Comparison of ENCODE assay signal across 19 cellular contexts in genomic region chr11:31932879-31933278, GRCh38.
"Had no signal": no experiment of that assay in that cellular context is flagged by ENCODE, and none has a peak within 500 bp of the region (broad histone marks: within the 10 kb centered on the region; RNA-seq: fewer than 3 reads in every experiment).

No MANE protein-coding gene starts in this region.

- H3K27me3 ChIP-seq: colonic mucosa, transverse colon had no signal

- DNase-seq: colonic mucosa; dermis blood vessel endothelial cell; islet precursor cell; left lung; mesenchymal stem cell; naive B cell; psoas muscle; sigmoid colon; stimulated activated CD4-positive, alpha-beta T cell treated with anti-CD3 and anti-CD28 coated beads, Interleukin-2, amount 100 ng/mL, for 24 hours; stimulated activated CD4-positive, alpha-beta T cell treated with anti-CD3 and anti-CD28 coated beads, Interleukin-4, amount 100 ng/mL, for 4 hours; stimulated activated naive B cell treated with anti-CD40 and anti-IgM and Interleukin-4, amounts not matched to agents 10 μg/mL and 1 μg/mL and 100 μg/mL, for 72 hours; stimulated activated naive CD8-positive, alpha-beta T cell treated with anti-CD3 and anti-CD28 coated beads, Interleukin-15, amount 100 ng/mL, for 72 hours; transverse colon had no signal

- H3K9me3 ChIP-seq: colonic mucosa, left lung, neutrophil, psoas muscle, sigmoid colon, thoracic aorta, transverse colon had no signal

- H3K9me3 Mint-ChIP-seq: naive B cell; nephron; stimulated activated naive B cell treated with anti-CD40 and anti-IgM and Interleukin-4, amounts not matched to agents 10 μg/mL and 1 μg/mL and 100 μg/mL, for 72 hours; stimulated activated naive CD8-positive, alpha-beta T cell treated with anti-CD3 and anti-CD28 coated beads, Interleukin-15, amount 100 ng/mL, for 72 hours had no signal

- H3K36me3 Mint-ChIP-seq: naive B cell; stimulated activated naive B cell treated with anti-CD40 and anti-IgM and Interleukin-4, amounts not matched to agents 10 μg/mL and 1 μg/mL and 100 μg/mL, for 72 hours had no signal

- H3K4me3 Mint-ChIP-seq: naive B cell; nephron; stimulated activated naive B cell treated with anti-CD40 and anti-IgM and Interleukin-4, amounts not matched to agents 10 μg/mL and 1 μg/mL and 100 μg/mL, for 72 hours; stimulated activated naive CD8-positive, alpha-beta T cell treated with anti-CD3 and anti-CD28 coated beads, Interleukin-15, amount 100 ng/mL, for 72 hours had no signal

- H3K27ac Mint-ChIP-seq: naive B cell; nephron; stimulated activated naive B cell treated with anti-CD40 and anti-IgM and Interleukin-4, amounts not matched to agents 10 μg/mL and 1 μg/mL and 100 μg/mL, for 72 hours; stimulated activated naive CD8-positive, alpha-beta T cell treated with anti-CD3 and anti-CD28 coated beads, Interleukin-15, amount 100 ng/mL, for 72 hours had no signal

- H3K4me1 ChIP-seq: colonic mucosa, left lung, psoas muscle, sigmoid colon, transverse colon had no signal

- H3K27ac ChIP-seq: colonic mucosa, left lung, neutrophil, psoas muscle, sigmoid colon, skin epidermis, thoracic aorta, transverse colon had no signal

- H3K4me3 ChIP-seq: colonic mucosa, left lung, lung, psoas muscle, sigmoid colon, skin epidermis, thoracic aorta, transverse colon had no signal

- H3K36me3 ChIP-seq: colonic mucosa, left lung, neutrophil, sigmoid colon, thoracic aorta, transverse colon had no signal

- ATAC-seq: esophagus mucosa; left lung; psoas muscle; stimulated activated naive B cell treated with anti-CD40 and anti-IgM and Interleukin-4, amounts not matched to agents 10 μg/mL and 1 μg/mL and 100 μg/mL, for 72 hours; stimulated activated naive CD8-positive, alpha-beta T cell treated with anti-CD3 and anti-CD28 coated beads, Interleukin-15, amount 100 ng/mL, for 72 hours had no signal

- H3K4me1 Mint-ChIP-seq: naive B cell; nephron; stimulated activated naive B cell treated with anti-CD40 and anti-IgM and Interleukin-4, amounts not matched to agents 10 μg/mL and 1 μg/mL and 100 μg/mL, for 72 hours; stimulated activated naive CD8-positive, alpha-beta T cell treated with anti-CD3 and anti-CD28 coated beads, Interleukin-15, amount 100 ng/mL, for 72 hours had no signal
